Comparison of ENCODE assay signal across 25 cellular contexts in genomic region chr1:71853391-71853790, GRCh38.
"Had no signal": no experiment of that assay in that cellular context is flagged by ENCODE, and none has a peak within 500 bp of the region (broad histone marks: within the 10 kb centered on the region; RNA-seq: fewer than 3 reads in every experiment).

No MANE protein-coding gene starts in this region.

- H3K4me2 ChIP-seq: neural progenitor cell, smooth muscle cell had no signal

- DNase-seq: islet precursor cell; left ventricle myocardium inferior; mesendoderm; naive B cell; natural killer cell; nephron progenitor cell; ovary; right lobe of liver; stimulated activated CD4-positive, alpha-beta T cell treated with anti-CD3 and anti-CD28 coated beads, Interleukin-1b, Interleukin-23, amount 100 ng/mL, for 48 hours; stimulated activated CD4-positive, alpha-beta T cell treated with anti-CD3 and anti-CD28 coated beads, Interleukin-2, amount 100 ng/mL, for 48 hours; stimulated activated CD4-positive, alpha-beta T cell treated with anti-CD3 and anti-CD28 coated beads, Interleukin-4, amount 100 ng/mL, for 4 hours; stimulated activated CD8-positive, alpha-beta memory T cell treated with anti-CD3 and anti-CD28 coated beads, Interleukin-4, amount 100 ng/mL, for 48 hours; stimulated activated naive CD4-positive, alpha-beta T cell treated with Interleukin-2 at 50 U/mL for 16 hours; stimulated activated naive CD8-positive, alpha-beta T cell treated with anti-CD3 and anti-CD28 coated beads, Interleukin-15, amount 100 ng/mL, for 72 hours; substantia nigra; uterus had no signal

- H3K9ac ChIP-seq: neural progenitor cell had no signal

- H3K27ac Mint-ChIP-seq: mesothelial cell of epicardium; naive B cell; natural killer cell; nephron progenitor cell; neural progenitor cell; progenitor cell of endocrine pancreas; stimulated activated memory B cell treated with anti-CD40 and anti-IgM and Interleukin-4, amounts not matched to agents 10 μg/mL and 1 μg/mL and 100 μg/mL, for 72 hours; stimulated activated naive CD8-positive, alpha-beta T cell treated with anti-CD3 and anti-CD28 coated beads, Interleukin-15, amount 100 ng/mL, for 72 hours; type B pancreatic cell had no signal

- H3K4me1 Mint-ChIP-seq: naive B cell; natural killer cell; nephron progenitor cell; stimulated activated memory B cell treated with anti-CD40 and anti-IgM and Interleukin-4, amounts not matched to agents 10 μg/mL and 1 μg/mL and 100 μg/mL, for 72 hours; stimulated activated naive CD8-positive, alpha-beta T cell treated with anti-CD3 and anti-CD28 coated beads, Interleukin-15, amount 100 ng/mL, for 72 hours had no signal

- H3K36me3 Mint-ChIP-seq: mesothelial cell of epicardium; naive B cell; natural killer cell; neural progenitor cell; stimulated activated memory B cell treated with anti-CD40 and anti-IgM and Interleukin-4, amounts not matched to agents 10 μg/mL and 1 μg/mL and 100 μg/mL, for 72 hours; type B pancreatic cell had no signal

- H3K9me3 Mint-ChIP-seq: mesothelial cell of epicardium, naive B cell, nephron progenitor cell, neural progenitor cell, type B pancreatic cell had no signal

- H3K9me3 ChIP-seq: left ventricle myocardium inferior, ovary, right atrium auricular region, right lobe of liver, tibial nerve, uterus had no signal

- H3K27me3 ChIP-seq: neural progenitor cell, ovary, right atrium auricular region, right lobe of liver, tibial nerve, uterus had no signal

- H3K4me1 ChIP-seq: left ventricle myocardium inferior, neural progenitor cell, right atrium auricular region, right lobe of liver, uterus had no signal

- H3K4me3 ChIP-seq: left ventricle myocardium inferior, lung, neural progenitor cell, ovary, right atrium auricular region, right lobe of liver, smooth muscle cell, tibial nerve, uterus had no signal

- H3K4me3 Mint-ChIP-seq: mesothelial cell of epicardium; naive B cell; natural killer cell; nephron progenitor cell; neural progenitor cell; stimulated activated memory B cell treated with anti-CD40 and anti-IgM and Interleukin-4, amounts not matched to agents 10 μg/mL and 1 μg/mL and 100 μg/mL, for 72 hours; stimulated activated naive CD8-positive, alpha-beta T cell treated with anti-CD3 and anti-CD28 coated beads, Interleukin-15, amount 100 ng/mL, for 72 hours; type B pancreatic cell had no signal

- H3K27ac ChIP-seq: neural progenitor cell, ovary, right atrium auricular region, right lobe of liver, tibial nerve, uterus had no signal

- H3K36me3 ChIP-seq: left ventricle myocardium inferior, neural progenitor cell, ovary, right atrium auricular region, right lobe of liver, tibial nerve, uterus had no signal

- H3K27me3 Mint-ChIP-seq: naive B cell; progenitor cell of endocrine pancreas; stimulated activated memory B cell treated with anti-CD40 and anti-IgM and Interleukin-4, amounts not matched to agents 10 μg/mL and 1 μg/mL and 100 μg/mL, for 72 hours; stimulated activated naive CD8-positive, alpha-beta T cell treated with anti-CD3 and anti-CD28 coated beads, Interleukin-15, amount 100 ng/mL, for 72 hours; type B pancreatic cell had no signal

- ATAC-seq: natural killer cell; right lobe of liver; stimulated activated memory B cell treated with anti-CD40 and anti-IgM and Interleukin-4, amounts not matched to agents 10 μg/mL and 1 μg/mL and 100 μg/mL, for 72 hours; stimulated activated naive CD8-positive, alpha-beta T cell treated with anti-CD3 and anti-CD28 coated beads, Interleukin-15, amount 100 ng/mL, for 72 hours had no signal

- H2AFZ ChIP-seq: neural progenitor cell had no signal
